18 cellular contexts compared by ENCODE assay signal in genomic region chr3:55555866-55556621, GRCh38.
DNase-seq lines count a peak whose midpoint lies in the region; ATAC-seq and TF ChIP-seq lines count a peak whose summit lies in the region.
"Had no signal": no experiment of that assay in that cellular context is flagged by ENCODE, and none has a peak within 500 bp of the region (broad histone marks: within the 10 kb centered on the region; RNA-seq: fewer than 3 reads in every experiment).

No MANE protein-coding gene starts in this region.

- H3K79me2 ChIP-seq in GM23248 (ENCODE audit: insufficient read depth) (no peaks in the 10 kb centered on the region), OCI-LY7 (ENCODE audit: insufficient read depth, low read depth, low read length) (no peaks in the 10 kb centered on the region), neural progenitor cell (ENCODE audit: low read depth) (no peaks in the 10 kb centered on the region)

- ATAC-seq in HG02763 (IDR thresholded peaks at IDR 0.05; ENCODE audit: unreplicated experiment) = no peak
- no peak for ATAC-seq in activated T-cell treated with anti-CD3 and anti-CD28 coated beads, Interleukin-2, amount 50 U/mL, for 4 hours

- no peak for TF ChIP-seq CTCF in OCI-LY7 (conservative IDR thresholded peaks at IDR 0.05; ENCODE audit: low read length)
- TF ChIP-seq CTCF in neural progenitor cell (IDR thresholded peaks at IDR 0.05) = no peak

- intact Hi-C loops in OCI-LY7 (cut with micrococcal nuclease; ENCODE audit: unreplicated experiment) = no loop called here

- BruUV-seq in OCI-LY7 (replicated peaks; lab: Mats Ljungman, UMichigan) = no TSS peak

- H3K9me3 Mint-ChIP-seq in neural progenitor cell = no peaks in the 10 kb centered on the region
- H3K9me3 Mint-ChIP-seq in activated T-cell treated with anti-CD3 and anti-CD28 coated beads, Interleukin-2, amount 50 U/mL, for 4 hours = no peaks in the 10 kb centered on the region

- H2AFZ ChIP-seq in GM23248 = no peak overlapping the region
- H2AFZ ChIP-seq in OCI-LY7 (ENCODE audit: low read length) = peak overlapping the region; percentile 10; the same call in 1 of the 2 replicates
- peak overlapping the region; percentile 73 for H2AFZ ChIP-seq in neural progenitor cell (replicated peaks)

- no peaks in the 10 kb centered on the region for H3K36me3 Mint-ChIP-seq in neural progenitor cell
- no peaks in the 10 kb centered on the region for H3K36me3 Mint-ChIP-seq in activated T-cell treated with anti-CD3 and anti-CD28 coated beads, Interleukin-2, amount 50 U/mL, for 4 hours (ENCODE audit: insufficient read depth)
- H3K36me3 Mint-ChIP-seq: activated CD4-positive, alpha-beta memory T cell treated with anti-CD3 and anti-CD28 coated beads for 36 hours had no signal

- H3K9me2 ChIP-seq in GM23248 (ENCODE audit: insufficient read depth) (no peaks in the 10 kb centered on the region), OCI-LY7 (ENCODE audit: insufficient read depth, low read length) (no peaks in the 10 kb centered on the region)

- H3K4me1 ChIP-seq in GM23248 (ENCODE audit: insufficient read depth) (peaks cover 9% of the 10 kb centered on the region; the same call in 1 of the 2 replicates), OCI-LY7 (ENCODE audit: insufficient read depth, low read length, poor library complexity, severe bottlenecking) (peaks cover 32% of the 10 kb centered on the region), iPS-18a (ENCODE audit: control insufficient read depth, low read depth, low read length) (peaks cover 32% of the 10 kb centered on the region), neural progenitor cell (peaks cover 31% of the 10 kb centered on the region)

- no peaks in the 10 kb centered on the region for H3K9me3 ChIP-seq in GM23248 (ENCODE audit: low read depth)
- H3K9me3 ChIP-seq in OCI-LY7 (ENCODE audit: low read length) = no peaks in the 10 kb centered on the region
- H3K9me3 ChIP-seq in iPS-18a (ENCODE audit: control insufficient read depth, low read depth, low read length) = no peaks in the 10 kb centered on the region
- H3K9me3 ChIP-seq in neural progenitor cell (ENCODE audit: low read depth) = no peaks in the 10 kb centered on the region
- H3K9me3 ChIP-seq: esophagus muscularis mucosa, SJCRH30 had no signal

- in situ Hi-C loops in GM23248 (cut with MboI) = no loop called here

- H3K4me1 Mint-ChIP-seq in neural progenitor cell = peaks cover 46% of the 10 kb centered on the region
- H3K4me1 Mint-ChIP-seq in activated T-cell treated with anti-CD3 and anti-CD28 coated beads, Interleukin-2, amount 50 U/mL, for 4 hours (ENCODE audit: low read depth) = no peaks in the 10 kb centered on the region

- POLR2A ChIA-PET in OCI-LY7 (lab: Charles Lee) = interaction anchor here (0.8 to 1.4 kb wide), 3 partner anchors 10 to 69 kb away, joined by 3 to 4 read pairs (median 3); partner anchors contain the start of gene WNT5A

- H3K27ac Mint-ChIP-seq in neural progenitor cell = peak overlapping the region; percentile 40
- H3K27ac Mint-ChIP-seq: activated CD4-positive, alpha-beta memory T cell treated with anti-CD3 and anti-CD28 coated beads for 36 hours had no signal

- no peak overlapping the region for H3K4me3 ChIP-seq in GM23248
- H3K4me3 ChIP-seq in OCI-LY7 (ENCODE audit: low read depth, low read length, poor library complexity, severe bottlenecking) = no peak overlapping the region
- H3K4me3 ChIP-seq in iPS-18a (ENCODE audit: low read length) = peak overlapping the region; percentile 6
- H3K4me3 ChIP-seq in neural progenitor cell = no peak overlapping the region
- H3K4me3 ChIP-seq: esophagus muscularis mucosa, SJCRH30 had no signal

- H3K4me3 Mint-ChIP-seq in neural progenitor cell = no peak overlapping the region
- H3K4me3 Mint-ChIP-seq in activated T-cell treated with anti-CD3 and anti-CD28 coated beads, Interleukin-2, amount 50 U/mL, for 4 hours = no peak overlapping the region
- H3K4me3 Mint-ChIP-seq: activated CD4-positive, alpha-beta memory T cell treated with anti-CD3 and anti-CD28 coated beads for 36 hours had no signal

- CTCF ChIA-PET in OCI-LY7 (lab: Charles Lee; ENCODE audit: unreplicated experiment) = interaction anchor here (0.5 kb wide), 1 partner anchor 103 kb away, joined by 3 read pairs; no protein-coding TSS in a partner anchor

- 42 to 48% methylated on average over 7 of the region's 7 CpGs for WGBS in GM23248 (ENCODE audit: low coverage in 1 of 2, low lambda C conversion rate in 2 of 2, missing lambda C conversion rate in 2 of 2), 2 experiments

- H3K4me2 ChIP-seq in GM23248 (ENCODE audit: unreplicated experiment) (no peak overlapping the region), OCI-LY7 (ENCODE audit: low read length) (no peak overlapping the region), neural progenitor cell (no peak overlapping the region)

- H3K27ac ChIP-seq in GM23248 (no peak overlapping the region), OCI-LY7 (ENCODE audit: low read depth, low read length, poor library complexity, severe bottlenecking) (no peak overlapping the region), iPS-18a (ENCODE audit: low read length) (peak overlapping the region; percentile 32), neural progenitor cell (no peak overlapping the region)
- H3K27ac ChIP-seq: esophagus muscularis mucosa, SJCRH30, WERI-Rb-1 had no signal

- DNase-seq in GM23248 (peak; percentile 16), OCI-LY7 (ENCODE audit: low spot score) (no peak), neural progenitor cell (ENCODE audit: low spot score) (no peak), COLO829 (ENCODE audit: low spot score) (no peak)
- no peak for DNase-seq in activated T-cell treated with anti-CD3 and anti-CD28 coated beads, Interleukin-2, amount 50 U/mL, for 4 hours
- DNase-seq: activated CD4-positive, alpha-beta memory T cell treated with anti-CD3 and anti-CD28 coated beads for 36 hours; activated naive CD4-positive, alpha-beta T cell treated with Interleukin-2 at 50 U/mL for 16 hours; activated T-cell treated with anti-CD3 and anti-CD28 coated beads for 4 hours; cerebellar nuclear complex; effector CD4-positive, alpha-beta T cell; NCI-H774; retina; SJCRH30; substantia nigra; WERI-Rb-1 had no signal

- no peaks in the 10 kb centered on the region for H3K36me3 ChIP-seq in GM23248 (ENCODE audit: low read depth)
- H3K36me3 ChIP-seq in OCI-LY7 (ENCODE audit: insufficient read depth, low read length) = no peaks in the 10 kb centered on the region
- no peaks in the 10 kb centered on the region for H3K36me3 ChIP-seq in iPS-18a (ENCODE audit: control insufficient read depth, low read depth, low read length)
- no peaks in the 10 kb centered on the region for H3K36me3 ChIP-seq in neural progenitor cell
- H3K36me3 ChIP-seq: esophagus muscularis mucosa, SJCRH30, WERI-Rb-1 had no signal

- H3K9ac ChIP-seq in GM23248 = no peak overlapping the region
- H3K9ac ChIP-seq in iPS-18a (ENCODE audit: low read length) = no peak overlapping the region
- H3K9ac ChIP-seq in neural progenitor cell = no peak overlapping the region

- no peaks in the 10 kb centered on the region for H4K20me1 ChIP-seq in GM23248 (ENCODE audit: insufficient read depth)
- H4K20me1 ChIP-seq in OCI-LY7 (ENCODE audit: insufficient read depth, low read length) = no peaks in the 10 kb centered on the region
- H4K20me1 ChIP-seq in neural progenitor cell (ENCODE audit: low read depth) = no peaks in the 10 kb centered on the region

- H3K27me3 Mint-ChIP-seq in neural progenitor cell (ENCODE audit: insufficient read depth, low read depth) = peaks cover 4% of the 10 kb centered on the region
- H3K27me3 Mint-ChIP-seq in activated T-cell treated with anti-CD3 and anti-CD28 coated beads, Interleukin-2, amount 50 U/mL, for 4 hours (ENCODE audit: low read depth) = no peaks in the 10 kb centered on the region
- H3K27me3 Mint-ChIP-seq: activated CD4-positive, alpha-beta memory T cell treated with anti-CD3 and anti-CD28 coated beads for 36 hours had no signal

- no peaks in the 10 kb centered on the region for H3K27me3 ChIP-seq in GM23248 (replicated peaks; ENCODE audit: insufficient read depth)
- no peaks in the 10 kb centered on the region for H3K27me3 ChIP-seq in iPS-18a (ENCODE audit: control insufficient read depth, insufficient read depth, low read length)
- no peaks in the 10 kb centered on the region for H3K27me3 ChIP-seq in neural progenitor cell
- H3K27me3 ChIP-seq: esophagus muscularis mucosa, SJCRH30 had no signal

- H3F3A ChIP-seq in GM23248 (ENCODE audit: insufficient read depth) = peaks cover 7% of the 10 kb centered on the region
- peaks cover 17% of the 10 kb centered on the region for H3F3A ChIP-seq in neural progenitor cell (ENCODE audit: low read depth)
